ENCODE assay signal across 26 cellular contexts in genomic region chr19:49541914-49542313, GRCh38. TPM values are rescaled to one million over a fixed set of nuclear protein-coding genes. Genes with fewer than 3 reads are reported as not detected.
"Had no signal": no experiment of that assay in that cellular context is flagged by ENCODE, and none has a peak within 500 bp of the region (broad histone marks: within the 10 kb centered on the region; RNA-seq: fewer than 3 reads in every experiment).

No MANE protein-coding gene starts in this region.

- H3K4me3 Mint-ChIP-seq: activated naive CD4-positive, alpha-beta T cell treated with anti-CD3 and anti-CD28 coated beads, Interleukin-2, amount 10 ng/mL, durations not matched to agents 7 days and 5 days; activated T-cell treated with anti-CD3 and anti-CD28 coated beads, Interleukin-2, amount 50 U/mL, for 72 hours; nephron; stimulated activated naive CD8-positive, alpha-beta T cell treated with anti-CD3 and anti-CD28 coated beads, Interleukin-15, Interleukin-2, amounts not matched to agents 100 ng/mL and 50 ng/mL, for 24 hours had no signal

- DNase-seq: activated CD4-positive, alpha-beta T cell treated with anti-CD3 and anti-CD28 coated beads for 4 hours; activated CD4-positive, alpha-beta T cell treated with anti-CD3 and anti-CD28 coated beads, Interleukin-2, amount 50 U/mL, for 4 hours; activated naive CD4-positive, alpha-beta T cell treated with anti-CD3 and anti-CD28 coated beads, Interleukin-2, amount 10 ng/mL, durations not matched to agents 7 days and 5 days; activated T-cell treated with anti-CD3 and anti-CD28 coated beads for 4 hours; activated T-cell treated with anti-CD3 and anti-CD28 coated beads, Interleukin-2, amount 50 U/mL, for 72 hours; amniotic stem cell; brain microvascular endothelial cell; foreskin fibroblast; head of caudate nucleus; hippocampal formation; left cardiac atrium; left ventricle myocardium superior; stimulated activated CD4-positive, alpha-beta T cell treated with anti-CD3 and anti-CD28 coated beads, Interleukin-12 subunit alpha, Interleukin-12 subunit beta, amount 100 ng/mL, for 4 hours; stimulated activated CD4-positive, alpha-beta T cell treated with anti-CD3 and anti-CD28 coated beads, Interleukin-4, amount 100 ng/mL, for 1 hour; T-helper 1 cell; trophoblast cell; uterus had no signal

- H3K27ac ChIP-seq: brain microvascular endothelial cell, neutrophil, skin epidermis, thoracic aorta, uterus had no signal

- H3K27me3 ChIP-seq: brain microvascular endothelial cell, neutrophil, uterus had no signal

- ATAC-seq: activated T-cell treated with anti-CD3 and anti-CD28 coated beads, Interleukin-2, amount 50 U/mL, for 72 hours; esophagus mucosa; left cardiac atrium; left ventricle myocardium superior; sciatic nerve had no signal

- H3K4me3 ChIP-seq: skin epidermis, thoracic aorta, uterus had no signal

- FAIRE-seq: astrocyte, keratinocyte had no signal

- H3K27me3 Mint-ChIP-seq: stimulated activated naive CD8-positive, alpha-beta T cell treated with anti-CD3 and anti-CD28 coated beads, Interleukin-15, Interleukin-2, amounts not matched to agents 100 ng/mL and 50 ng/mL, for 24 hours had no signal

- H3K9me3 ChIP-seq: neutrophil, thoracic aorta, uterus had no signal

- H3K27ac Mint-ChIP-seq: activated naive CD4-positive, alpha-beta T cell treated with anti-CD3 and anti-CD28 coated beads, Interleukin-2, amount 10 ng/mL, durations not matched to agents 7 days and 5 days; activated T-cell treated with anti-CD3 and anti-CD28 coated beads, Interleukin-2, amount 50 U/mL, for 72 hours; nephron; stimulated activated naive CD8-positive, alpha-beta T cell treated with anti-CD3 and anti-CD28 coated beads, Interleukin-15, Interleukin-2, amounts not matched to agents 100 ng/mL and 50 ng/mL, for 24 hours had no signal

- H3K9me3 Mint-ChIP-seq: activated naive CD4-positive, alpha-beta T cell treated with anti-CD3 and anti-CD28 coated beads, Interleukin-2, amount 10 ng/mL, durations not matched to agents 7 days and 5 days; activated T-cell treated with anti-CD3 and anti-CD28 coated beads, Interleukin-2, amount 50 U/mL, for 72 hours; nephron; stimulated activated naive CD8-positive, alpha-beta T cell treated with anti-CD3 and anti-CD28 coated beads, Interleukin-15, Interleukin-2, amounts not matched to agents 100 ng/mL and 50 ng/mL, for 24 hours had no signal

- H3K4me1 ChIP-seq: uterus had no signal

- H3K36me3 ChIP-seq: uterus had no signal

RNA-seq across cellular contexts. Expression of gene PRRG2, which starts 39.2 kb away (rescaled TPM):
- total RNA-seq: thoracic aorta had no signal
